10 cellular contexts compared by ENCODE assay signal in genomic region chr11:117146521-117146920, GRCh38. TPM values are rescaled to one million over a fixed set of nuclear protein-coding genes. Genes with fewer than 3 reads are reported as not detected.
DNase-seq lines count a peak whose midpoint lies in the region; ATAC-seq and TF ChIP-seq lines count a peak whose summit lies in the region.
"Had no signal": no experiment of that assay in that cellular context is flagged by ENCODE, and none has a peak within 500 bp of the region (broad histone marks: within the 10 kb centered on the region; RNA-seq: fewer than 3 reads in every experiment).

No MANE protein-coding gene starts in this region.

- H3K36me3 Mint-ChIP-seq in activated naive CD8-positive, alpha-beta T cell: peaks cover 2% of the 10 kb centered on the region
- peaks cover 20% of the 10 kb centered on the region for H3K36me3 Mint-ChIP-seq in type B pancreatic cell

- H3K9ac ChIP-seq in iPS-20b (ENCODE audit: low read depth, low read length): no peak overlapping the region

- H3K36me3 ChIP-seq in left ventricle myocardium inferior (peaks cover 12% of the 10 kb centered on the region), iPS-20b (ENCODE audit: insufficient read depth, low read depth, low read length) (peaks cover 44% of the 10 kb centered on the region)

- peak overlapping the region; percentile 94 for H3K27ac ChIP-seq in left ventricle myocardium inferior (replicated peaks)
- H3K27ac ChIP-seq in iPS-20b (ENCODE audit: low read length): no peak overlapping the region

- no peak overlapping the region for H3K27ac Mint-ChIP-seq in activated naive CD8-positive, alpha-beta T cell
- peak overlapping the region; percentile 96 for H3K27ac Mint-ChIP-seq in type B pancreatic cell

- no peaks in the 10 kb centered on the region for H3K9me3 Mint-ChIP-seq in activated naive CD8-positive, alpha-beta T cell (ENCODE audit: low read depth)
- H3K9me3 Mint-ChIP-seq in type B pancreatic cell: no peaks in the 10 kb centered on the region

- in situ Hi-C loops in G401 (cut with HindIII; ENCODE audit: low sequenced_read_pairs): no loop called here

- peaks cover 60% of the 10 kb centered on the region for H3K4me1 Mint-ChIP-seq in activated naive CD8-positive, alpha-beta T cell (ENCODE audit: low read depth)
- H3K4me1 Mint-ChIP-seq in type B pancreatic cell (ENCODE audit: unreplicated experiment): peaks cover 24% of the 10 kb centered on the region

- H3K4me3 ChIP-seq in left ventricle myocardium inferior (peak overlapping the region; percentile 83), iPS-20b (ENCODE audit: low read length) (peak overlapping the region; percentile 82; the same call in 1 of the 2 replicates)
- H3K4me3 ChIP-seq: lung had no signal

- no peak for TF ChIP-seq CTCF in left ventricle myocardium inferior (IDR thresholded peaks at IDR 0.05; ENCODE audit: borderline replicate concordance)
- no peak for TF ChIP-seq CTCF in type B pancreatic cell (conservative IDR thresholded peaks at IDR 0.05)

- H3K4me1 ChIP-seq in left ventricle myocardium inferior: peaks cover 77% of the 10 kb centered on the region
- H3K4me1 ChIP-seq in iPS-20b (ENCODE audit: insufficient read depth, low read length): no peaks in the 10 kb centered on the region

- intact Hi-C loops in left ventricle myocardium inferior (cut with micrococcal nuclease) (no loop called here), Right ventricle myocardium superior (cut with DNase I) (no loop called here)

- peak overlapping the region; percentile 100 for H3K4me3 Mint-ChIP-seq in activated naive CD8-positive, alpha-beta T cell
- H3K4me3 Mint-ChIP-seq in type B pancreatic cell: peak overlapping the region; percentile 96

- DNase-seq in left ventricle myocardium inferior (no peak), Right ventricle myocardium superior (no peak), type B pancreatic cell (ENCODE audit: extremely low spot score, unreplicated experiment) (no peak), SIG-M5 (lab: John Stamatoyannopoulos, UW) (no peak), G401 (ENCODE audit: low spot score) (no peak)
- DNase-seq: NCI-H2081 had no signal

- ATAC-seq in Right ventricle myocardium superior (ENCODE audit: poor library complexity) (no peak), HG03196 (IDR thresholded peaks at IDR 0.05; ENCODE audit: unreplicated experiment) (no peak)

- H3K9me3 ChIP-seq in left ventricle myocardium inferior (replicated peaks): no peaks in the 10 kb centered on the region
- H3K9me3 ChIP-seq in iPS-20b (ENCODE audit: insufficient read depth, low read depth, low read length): no peaks in the 10 kb centered on the region

- no peaks in the 10 kb centered on the region for H3K27me3 ChIP-seq in left ventricle myocardium inferior (ENCODE audit: low read depth)
- no peaks in the 10 kb centered on the region for H3K27me3 ChIP-seq in iPS-20b (ENCODE audit: insufficient read depth, low read length)

- H3K27me3 Mint-ChIP-seq in activated naive CD8-positive, alpha-beta T cell: no peaks in the 10 kb centered on the region
- peaks cover 6% of the 10 kb centered on the region for H3K27me3 Mint-ChIP-seq in type B pancreatic cell

RNA-seq across cellular contexts. Expression of gene PAFAH1B2, which starts 2.4 kb away (rescaled TPM):
- 51.5 TPM for total RNA-seq in left ventricle myocardium inferior
- total RNA-seq in Right ventricle myocardium superior: 42.6 TPM
- total RNA-seq in type B pancreatic cell (ENCODE audit: low replicate concordance): 94.5 and 101 TPM in 2 replicates
- 127 and 161 TPM in 2 replicates for total RNA-seq in G401 (2014; rRNA removed; shearing (Covaris generic))

RNA-seq across cellular contexts. Expression of gene SIDT2, which starts 32.0 kb away (rescaled TPM):
- total RNA-seq in left ventricle myocardium inferior: 23.5 TPM
- total RNA-seq in Right ventricle myocardium superior: 19.5 TPM
- total RNA-seq in type B pancreatic cell (ENCODE audit: low replicate concordance): 53.1 and 62.0 TPM in 2 replicates
- 18.6 and 20.1 TPM in 2 replicates for total RNA-seq in G401 (2014; rRNA removed; shearing (Covaris generic))

RNA-seq across cellular contexts. Expression of gene SIK3, which starts 48.3 kb away (rescaled TPM):
- total RNA-seq in left ventricle myocardium inferior: 36.3 TPM
- total RNA-seq in Right ventricle myocardium superior: 30.6 TPM
- 39.0 and 39.9 TPM in 2 replicates for total RNA-seq in type B pancreatic cell (ENCODE audit: low replicate concordance)
- total RNA-seq in G401 (2014; rRNA removed; shearing (Covaris generic)): 6.5 and 8.1 TPM in 2 replicates

RNA-seq across cellular contexts. Expression of gene TAGLN, which starts 52.6 kb away (rescaled TPM):
- total RNA-seq in left ventricle myocardium inferior (113 TPM), Right ventricle myocardium superior (91.4 TPM), type B pancreatic cell (ENCODE audit: low replicate concordance) (97.9 and 106 TPM in 2 replicates)
- 860 and 912 TPM in 2 replicates for total RNA-seq in G401 (2014; rRNA removed; shearing (Covaris generic))
